Comparison of ENCODE assay signal across 11 cellular contexts in the genomic region with DNA sequence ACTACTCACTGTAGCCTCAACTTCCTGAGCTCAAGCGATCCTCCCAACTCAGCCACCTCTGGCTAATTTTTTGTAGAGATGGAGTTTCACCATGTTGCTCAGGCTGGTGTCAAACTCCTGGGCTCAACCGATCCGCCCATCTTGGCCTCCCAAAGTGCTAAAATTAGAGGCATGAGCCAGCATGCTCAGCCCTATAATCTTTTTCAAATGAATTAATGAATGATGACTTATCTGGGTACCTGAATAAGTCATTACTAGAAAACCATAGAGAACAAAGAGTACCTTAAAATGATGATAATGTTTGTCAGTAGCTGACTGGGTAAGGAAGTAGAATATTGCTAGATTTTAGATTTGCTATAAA. TPM values are rescaled to one million over a fixed set of nuclear protein-coding genes. Genes with fewer than 3 reads are reported as not detected.
DNase-seq lines count a peak whose midpoint lies in the region; ATAC-seq, FAIRE-seq and TF ChIP-seq lines count a peak whose summit lies in the region.
"Had no signal": no experiment of that assay in that cellular context is flagged by ENCODE, and none has a peak within 500 bp of the region (broad histone marks: within the 10 kb centered on the region; RNA-seq: fewer than 3 reads in every experiment).

No MANE protein-coding gene starts in this region.

- peaks cover 33% of the 10 kb centered on the region for H3K4me1 ChIP-seq in rectal smooth muscle tissue (ENCODE audit: control insufficient read depth, insufficient read depth, low read length)
- peaks cover 43% of the 10 kb centered on the region for H3K4me1 ChIP-seq in mucosa of descending colon (ENCODE audit: low read depth)

- no peaks in the 10 kb centered on the region for H3K36me3 ChIP-seq in rectal smooth muscle tissue (ENCODE audit: control insufficient read depth, insufficient read depth, low read length)
- no peaks in the 10 kb centered on the region for H3K36me3 ChIP-seq in mucosa of descending colon (ENCODE audit: low read depth)
- H3K36me3 ChIP-seq: ascending aorta had no signal

- peak; percentile 90 for FAIRE-seq in GM18507 (lab: Jason Lieb, UNC)

- H3K9me3 Mint-ChIP-seq in activated naive CD8-positive, alpha-beta T cell (ENCODE audit: low read depth): no peaks in the 10 kb centered on the region

- peak overlapping the region; percentile 57 for H3K27ac ChIP-seq in rectal smooth muscle tissue (ENCODE audit: low read depth, low read length)
- H3K27ac ChIP-seq: ascending aorta had no signal

- peak overlapping the region; percentile 90 for H3K27ac Mint-ChIP-seq in activated naive CD8-positive, alpha-beta T cell

- intact Hi-C loops in mucosa of descending colon (cut with DNase I, micrococcal nuclease): no loop called here

- ATAC-seq in HG03064 (IDR thresholded peaks at IDR 0.05; ENCODE audit: low read depth, unreplicated experiment): peak; percentile 42
- no peak for ATAC-seq in mucosa of descending colon

- no peak overlapping the region for H3K9ac ChIP-seq in rectal smooth muscle tissue (ENCODE audit: low read length)

- peaks cover 91% of the 10 kb centered on the region for H3K4me1 Mint-ChIP-seq in activated naive CD8-positive, alpha-beta T cell (ENCODE audit: low read depth)

- no peaks in the 10 kb centered on the region for H3K27me3 Mint-ChIP-seq in activated naive CD8-positive, alpha-beta T cell

- H3K4me3 ChIP-seq in rectal smooth muscle tissue (ENCODE audit: low read length) (no peak overlapping the region), mucosa of descending colon (no peak overlapping the region)
- H3K4me3 ChIP-seq: ascending aorta had no signal

- H3K9me3 ChIP-seq in mucosa of descending colon: no peaks in the 10 kb centered on the region
- H3K9me3 ChIP-seq: ascending aorta had no signal

- TF ChIP-seq CTCF in mucosa of descending colon (IDR thresholded peaks at IDR 0.05): no peak

- H3K27me3 ChIP-seq in rectal smooth muscle tissue (ENCODE audit: control insufficient read depth, insufficient read depth, low read length): no peaks in the 10 kb centered on the region
- H3K27me3 ChIP-seq: ascending aorta had no signal

- peak overlapping the region; percentile 56 for H3K4me3 Mint-ChIP-seq in activated naive CD8-positive, alpha-beta T cell

- H3K36me3 Mint-ChIP-seq in activated naive CD8-positive, alpha-beta T cell: peaks cover 18% of the 10 kb centered on the region

- no peak for DNase-seq in GM18507 (ENCODE audit: extremely low spot score, insufficient read length, low read depth)
- no peak for DNase-seq in kidney glomerular epithelial cell (lab: John Stamatoyannopoulos, UW)
- no peak for DNase-seq in mucosa of descending colon
- DNase-seq in SKM-1 treated with dmso at 0.1 percent for 144 hours (lab: John Stamatoyannopoulos, UW; ENCODE audit: unreplicated experiment): no peak
- no peak for DNase-seq in NCI-H1417 treated with DMSO at 0.1 percent for 48 hours (lab: John Stamatoyannopoulos, UW)
- DNase-seq: DMS53, NCI-H1694 treated with DMSO at 0.1 percent for 48 hours had no signal

RNA-seq across cellular contexts. Expression of a gene that starts 13.8 kb away (rescaled TPM):
- total RNA-seq in mucosa of descending colon: 100 to 1,000 TPM in 1 of 3 donors, 10 to 100 TPM in 2; 40.9 to 176 (median 42.0) TPM

RNA-seq across cellular contexts. Expression of a gene that starts 24.5 kb away (rescaled TPM):
- total RNA-seq in mucosa of descending colon: 10 to 100 TPM; 39.7 to 50.1 (median 49.1) TPM
